Comparison of ENCODE assay signal across 2 cellular contexts in the genomic region with DNA sequence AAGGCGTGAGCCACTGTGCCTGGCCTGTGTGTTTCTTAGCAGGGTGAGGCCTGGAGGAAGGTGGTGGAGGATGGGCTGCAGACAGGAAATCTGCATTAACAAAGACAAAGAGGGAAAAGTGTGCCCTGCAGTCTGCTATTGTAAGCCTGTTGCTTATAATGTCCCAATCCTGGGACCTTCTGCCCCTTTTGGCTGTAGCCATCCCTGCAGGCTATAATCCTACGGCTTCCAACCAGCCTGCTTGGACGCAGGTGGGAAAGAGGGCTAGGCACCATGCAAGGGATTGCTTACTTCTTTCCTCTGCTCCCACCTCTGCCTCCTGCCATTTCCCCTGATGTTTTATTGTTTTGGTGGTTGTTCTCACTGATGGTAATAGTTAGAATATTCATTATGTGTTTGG.
TF ChIP-seq lines count a peak whose summit lies in the region.

No MANE protein-coding gene starts in this region.

TF ChIP-seq in GM23338, 12 proteins besides CTCF, POLR2A, EP300 and RAD21 (continued from another document):
- TF ChIP-seq ZNF462 (CRISPR knock-in tag; IDR thresholded peaks at IDR 0.05) (no peak), ZNF331 (CRISPR knock-in tag; IDR thresholded peaks at IDR 0.05; ENCODE audit: low read depth) (no peak), EZH2 (IDR thresholded peaks at IDR 0.05; ENCODE audit: low read depth, unreplicated experiment) (no peak)

TF ChIP-seq in WTC11, 78 proteins besides CTCF, POLR2A, EP300 and RAD21 (continued from another document):
- no peak for TF ChIP-seq STAT6 (CRISPR knock-in tag; conservative IDR thresholded peaks at IDR 0.05; ENCODE audit: low read depth)
- TF ChIP-seq, protein P1, sequence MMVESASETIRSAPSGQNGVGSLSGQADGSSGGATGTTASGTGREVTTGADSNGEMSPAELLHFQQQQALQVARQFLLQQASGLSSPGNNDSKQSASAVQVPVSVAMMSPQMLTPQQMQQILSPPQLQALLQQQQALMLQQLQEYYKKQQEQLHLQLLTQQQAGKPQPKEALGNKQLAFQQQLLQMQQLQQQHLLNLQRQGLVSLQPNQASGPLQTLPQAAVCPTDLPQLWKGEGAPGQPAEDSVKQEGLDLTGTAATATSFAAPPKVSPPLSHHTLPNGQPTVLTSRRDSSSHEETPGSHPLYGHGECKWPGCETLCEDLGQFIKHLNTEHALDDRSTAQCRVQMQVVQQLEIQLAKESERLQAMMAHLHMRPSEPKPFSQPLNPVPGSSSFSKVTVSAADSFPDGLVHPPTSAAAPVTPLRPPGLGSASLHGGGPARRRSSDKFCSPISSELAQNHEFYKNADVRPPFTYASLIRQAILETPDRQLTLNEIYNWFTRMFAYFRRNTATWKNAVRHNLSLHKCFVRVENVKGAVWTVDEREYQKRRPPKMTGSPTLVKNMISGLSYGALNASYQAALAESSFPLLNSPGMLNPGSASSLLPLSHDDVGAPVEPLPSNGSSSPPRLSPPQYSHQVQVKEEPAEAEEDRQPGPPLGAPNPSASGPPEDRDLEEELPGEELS (CRISPR knock-in tag; IDR thresholded peaks at IDR 0.05): no peak
- TF ChIP-seq ZNF423 (CRISPR knock-in tag; IDR thresholded peaks at IDR 0.05): no peak
- TF ChIP-seq, protein P2, sequence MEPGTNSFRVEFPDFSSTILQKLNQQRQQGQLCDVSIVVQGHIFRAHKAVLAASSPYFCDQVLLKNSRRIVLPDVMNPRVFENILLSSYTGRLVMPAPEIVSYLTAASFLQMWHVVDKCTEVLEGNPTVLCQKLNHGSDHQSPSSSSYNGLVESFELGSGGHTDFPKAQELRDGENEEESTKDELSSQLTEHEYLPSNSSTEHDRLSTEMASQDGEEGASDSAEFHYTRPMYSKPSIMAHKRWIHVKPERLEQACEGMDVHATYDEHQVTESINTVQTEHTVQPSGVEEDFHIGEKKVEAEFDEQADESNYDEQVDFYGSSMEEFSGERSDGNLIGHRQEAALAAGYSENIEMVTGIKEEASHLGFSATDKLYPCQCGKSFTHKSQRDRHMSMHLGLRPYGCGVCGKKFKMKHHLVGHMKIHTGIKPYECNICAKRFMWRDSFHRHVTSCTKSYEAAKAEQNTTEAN (CRISPR knock-in tag; IDR thresholded peaks at IDR 0.05): no peak
- no peak for TF ChIP-seq E2F1 (CRISPR knock-in tag; IDR thresholded peaks at IDR 0.05)
- TF ChIP-seq JUN (CRISPR knock-in tag; IDR thresholded peaks at IDR 0.05): no peak
- no peak for TF ChIP-seq RORB (CRISPR knock-in tag; IDR thresholded peaks at IDR 0.05)
- TF ChIP-seq, protein P3, sequence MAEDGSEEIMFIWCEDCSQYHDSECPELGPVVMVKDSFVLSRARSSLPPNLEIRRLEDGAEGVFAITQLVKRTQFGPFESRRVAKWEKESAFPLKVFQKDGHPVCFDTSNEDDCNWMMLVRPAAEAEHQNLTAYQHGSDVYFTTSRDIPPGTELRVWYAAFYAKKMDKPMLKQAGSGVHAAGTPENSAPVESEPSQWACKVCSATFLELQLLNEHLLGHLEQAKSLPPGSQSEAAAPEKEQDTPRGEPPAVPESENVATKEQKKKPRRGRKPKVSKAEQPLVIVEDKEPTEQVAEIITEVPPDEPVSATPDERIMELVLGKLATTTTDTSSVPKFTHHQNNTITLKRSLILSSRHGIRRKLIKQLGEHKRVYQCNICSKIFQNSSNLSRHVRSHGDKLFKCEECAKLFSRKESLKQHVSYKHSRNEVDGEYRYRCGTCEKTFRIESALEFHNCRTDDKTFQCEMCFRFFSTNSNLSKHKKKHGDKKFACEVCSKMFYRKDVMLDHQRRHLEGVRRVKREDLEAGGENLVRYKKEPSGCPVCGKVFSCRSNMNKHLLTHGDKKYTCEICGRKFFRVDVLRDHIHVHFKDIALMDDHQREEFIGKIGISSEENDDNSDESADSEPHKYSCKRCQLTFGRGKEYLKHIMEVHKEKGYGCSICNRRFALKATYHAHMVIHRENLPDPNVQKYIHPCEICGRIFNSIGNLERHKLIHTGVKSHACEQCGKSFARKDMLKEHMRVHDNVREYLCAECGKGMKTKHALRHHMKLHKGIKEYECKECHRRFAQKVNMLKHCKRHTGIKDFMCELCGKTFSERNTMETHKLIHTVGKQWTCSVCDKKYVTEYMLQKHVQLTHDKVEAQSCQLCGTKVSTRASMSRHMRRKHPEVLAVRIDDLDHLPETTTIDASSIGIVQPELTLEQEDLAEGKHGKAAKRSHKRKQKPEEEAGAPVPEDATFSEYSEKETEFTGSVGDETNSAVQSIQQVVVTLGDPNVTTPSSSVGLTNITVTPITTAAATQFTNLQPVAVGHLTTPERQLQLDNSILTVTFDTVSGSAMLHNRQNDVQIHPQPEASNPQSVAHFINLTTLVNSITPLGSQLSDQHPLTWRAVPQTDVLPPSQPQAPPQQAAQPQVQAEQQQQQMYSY (CRISPR knock-in tag; IDR thresholded peaks at IDR 0.05): no peak
- no peak for TF ChIP-seq ERG (CRISPR knock-in tag; IDR thresholded peaks at IDR 0.05)
